Comparison of ENCODE assay signal across 6 cellular contexts in the genomic region with DNA sequence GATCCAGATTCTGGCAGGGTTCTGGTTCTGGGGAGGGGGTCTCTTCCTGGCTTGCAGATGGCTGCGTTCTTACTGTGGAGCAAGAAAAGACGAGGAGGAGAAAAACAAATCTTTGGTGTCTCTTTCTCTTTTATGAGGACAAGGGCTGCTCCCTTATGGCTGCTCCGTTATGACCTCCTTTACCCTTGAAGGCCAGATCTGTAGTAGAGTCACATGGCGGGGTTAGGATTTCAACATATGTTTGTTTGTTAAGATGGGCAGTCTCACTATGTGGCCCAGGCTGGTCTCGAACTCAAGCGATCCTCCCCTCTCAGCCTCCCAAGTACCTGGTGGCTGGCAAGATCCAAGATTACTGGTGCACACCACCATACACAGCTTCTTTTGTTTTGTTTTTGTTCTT. TPM values are rescaled to one million over a fixed set of nuclear protein-coding genes. Genes with fewer than 3 reads are reported as not detected.
DNase-seq lines count a peak whose midpoint lies in the region; ATAC-seq and TF ChIP-seq lines count a peak whose summit lies in the region.
"Not testable (repeated sequence)": the region's sequence is repeated elsewhere in the genome, so short reads cannot be mapped to it uniquely, and the experiment has no call there.

No MANE protein-coding gene starts in this region.

- TF ChIP-seq CTCF in PC-3 (conservative IDR thresholded peaks at IDR 0.05; ENCODE audit: low read depth, low read length); endodermal cell (conservative IDR thresholded peaks at IDR 0.05); psoas muscle (IDR thresholded peaks at IDR 0.05): not testable (repeated sequence)

- ATAC-seq in PC-3 = not testable (repeated sequence)
- peak in 3 of 4 donors; percentile 38 to 53 (median 50) for ATAC-seq in psoas muscle

- H3K27me3 ChIP-seq in BLaER1 treated with 17β-estradiol and CSF1 and Interleukin-3, amounts not matched to agents 10 nM and 100 nM; PC-3 (ENCODE audit: low read length); endodermal cell (ENCODE audit: control insufficient read depth, insufficient read depth, low read length, poor library complexity, severe bottlenecking); psoas muscle (ENCODE audit: insufficient read depth in 3 of 3, low read length in 2 of 3): not testable (repeated sequence)

- H3K79me2 ChIP-seq in PC-3 (ENCODE audit: low read length) = peaks cover 39% of the 10 kb centered on the region

- not testable (repeated sequence) for DNase-seq in PC-3, endodermal cell, psoas muscle
- DNase-seq in amniotic epithelial cell (ENCODE audit: low read depth) (peak; percentile 1), islet precursor cell (peak; percentile 35)

- peaks cover 27 to 48% (median 41%) of the 10 kb centered on the region in 10 experiments for H3K4me1 ChIP-seq in BLaER1 treated with 17β-estradiol and CSF1 and Interleukin-3, amounts not matched to agents 10 nM and 100 nM
- H3K4me1 ChIP-seq in PC-3 (ENCODE audit: insufficient read depth, low read length) = peaks cover 28% of the 10 kb centered on the region
- not testable (repeated sequence) for H3K4me1 ChIP-seq in endodermal cell (ENCODE audit: control insufficient read depth, insufficient read depth, low read length); psoas muscle

- CTCF ChIA-PET in PC-3 (lab: Charles Lee) = interaction anchor here (0.6 kb wide), 1 partner anchor 91 kb away, joined by 3 read pairs; no protein-coding TSS in a partner anchor

- not testable (repeated sequence) for H3K9me3 ChIP-seq in BLaER1 treated with 17β-estradiol and CSF1 and Interleukin-3, amounts not matched to agents 10 nM and 100 nM (replicated peaks in 1 of 11); PC-3 (ENCODE audit: low read length); endodermal cell (ENCODE audit: control insufficient read depth, low read length); psoas muscle

- H3K4me3 Mint-ChIP-seq in endodermal cell = not testable (repeated sequence)

- peak overlapping the region in 2 of 11 experiments; percentile 15 to 62; a peak in 4 of 22 replicates for H3K9ac ChIP-seq in BLaER1 treated with 17β-estradiol and CSF1 and Interleukin-3, amounts not matched to agents 10 nM and 100 nM
- not testable (repeated sequence) for H3K9ac ChIP-seq in PC-3 (ENCODE audit: low read length); endodermal cell (ENCODE audit: extremely low read depth, low read length, poor library complexity, severe bottlenecking)

- not testable (repeated sequence) for H3K9me2 ChIP-seq in PC-3 (replicated peaks; ENCODE audit: low read length)

- H3K9me3 Mint-ChIP-seq in endodermal cell = not testable (repeated sequence)

- H3K4me2 ChIP-seq in BLaER1 treated with 17β-estradiol and CSF1 and Interleukin-3, amounts not matched to agents 10 nM and 100 nM = peak overlapping the region; percentile 77 to 91 (median 81); a peak in 18 of 22 replicates
- H3K4me2 ChIP-seq in PC-3 (ENCODE audit: low read length) = not testable (repeated sequence)

- H3K36me3 Mint-ChIP-seq in endodermal cell (ENCODE audit: low read depth) = peaks cover 61% of the 10 kb centered on the region

- H2AFZ ChIP-seq in PC-3 (ENCODE audit: low read length) = not testable (repeated sequence)

- H3K36me3 ChIP-seq in BLaER1 treated with 17β-estradiol and CSF1 and Interleukin-3, amounts not matched to agents 10 nM and 100 nM = peaks cover 11 to 51% (median 36%) of the 10 kb centered on the region in 11 experiments
- not testable (repeated sequence) for H3K36me3 ChIP-seq in PC-3 (ENCODE audit: low read depth, low read length); endodermal cell (ENCODE audit: control insufficient read depth, insufficient read depth, low read length); psoas muscle (ENCODE audit: insufficient read depth in 1 of 2, low read depth in 1 of 2)

- H3F3A ChIP-seq in PC-3 (ENCODE audit: low read length, unreplicated experiment) = not testable (repeated sequence)

- peak overlapping the region; percentile 69 for H3K27ac Mint-ChIP-seq in endodermal cell

- intact Hi-C loops in PC-3 (cut with micrococcal nuclease); psoas muscle (cut with DNase I): not testable (repeated sequence)

- POLR2A ChIA-PET in PC-3 (lab: Charles Lee; ENCODE audit: unreplicated experiment) = not testable (repeated sequence)

- H3K27ac ChIP-seq in BLaER1 treated with 17β-estradiol and CSF1 and Interleukin-3, amounts not matched to agents 10 nM and 100 nM = peak overlapping the region in 5 of 11 experiments; percentile 27 to 71 (median 54); a peak in 8 of 22 replicates
- H3K27ac ChIP-seq in PC-3 (ENCODE audit: low read length) = peak overlapping the region; percentile 80
- not testable (repeated sequence) for H3K27ac ChIP-seq in endodermal cell (ENCODE audit: low read depth, low read length); psoas muscle

- not testable (repeated sequence) for H3K4me3 ChIP-seq in BLaER1 treated with 17β-estradiol and CSF1 and Interleukin-3, amounts not matched to agents 10 nM and 100 nM; PC-3 (ENCODE audit: low read length); endodermal cell (ENCODE audit: low read length); psoas muscle

- not testable (repeated sequence) for H4K20me1 ChIP-seq in BLaER1 treated with 17β-estradiol and CSF1 and Interleukin-3, amounts not matched to agents 10 nM and 100 nM; PC-3 (ENCODE audit: low read length)

- WGBS in endodermal cell (ENCODE audit: insufficient coverage in 1 of 2, insufficient read length in 1 of 2), 2 experiments = 83 to 96% methylated on average over 1 to 4 of the region's 6 CpGs
- WGBS in psoas muscle, 3 donors = 80 to 91% (median 87%) methylated on average over 4 to 5 of the region's 6 CpGs

- not testable (repeated sequence) for BruUV-seq in PC-3 (replicated peaks; lab: Mats Ljungman, UMichigan)

- not testable (repeated sequence) for H3K27me3 Mint-ChIP-seq in endodermal cell (ENCODE audit: insufficient read depth)

- peaks cover 29% of the 10 kb centered on the region for H3K4me1 Mint-ChIP-seq in endodermal cell

RNA-seq across cellular contexts. Expression of a gene that starts 5.8 kb away (rescaled TPM):
- total RNA-seq in PC-3 (2014; rRNA removed) = 53.8 and 72.2 TPM in 2 replicates
- total RNA-seq in endodermal cell = 100 to 1,000 TPM; 136 to 298 TPM
- 70.7 TPM for polyA plus RNA-seq in endodermal cell (2013, experiment 1 of 2)
- 52.5 TPM for polyA plus RNA-seq in endodermal cell (2013, experiment 2 of 2)
- 10 to 100 TPM in 3 of 4 donors, 1 to 10 TPM in 1; 4.8 to 19.2 (median 15.9) TPM for total RNA-seq in psoas muscle
- 1 to 10 TPM; 4.5 to 6.8 (median 6.2) TPM for polyA plus RNA-seq in psoas muscle
